Comparison of ENCODE assay signal across 9 cellular contexts in the genomic region with DNA sequence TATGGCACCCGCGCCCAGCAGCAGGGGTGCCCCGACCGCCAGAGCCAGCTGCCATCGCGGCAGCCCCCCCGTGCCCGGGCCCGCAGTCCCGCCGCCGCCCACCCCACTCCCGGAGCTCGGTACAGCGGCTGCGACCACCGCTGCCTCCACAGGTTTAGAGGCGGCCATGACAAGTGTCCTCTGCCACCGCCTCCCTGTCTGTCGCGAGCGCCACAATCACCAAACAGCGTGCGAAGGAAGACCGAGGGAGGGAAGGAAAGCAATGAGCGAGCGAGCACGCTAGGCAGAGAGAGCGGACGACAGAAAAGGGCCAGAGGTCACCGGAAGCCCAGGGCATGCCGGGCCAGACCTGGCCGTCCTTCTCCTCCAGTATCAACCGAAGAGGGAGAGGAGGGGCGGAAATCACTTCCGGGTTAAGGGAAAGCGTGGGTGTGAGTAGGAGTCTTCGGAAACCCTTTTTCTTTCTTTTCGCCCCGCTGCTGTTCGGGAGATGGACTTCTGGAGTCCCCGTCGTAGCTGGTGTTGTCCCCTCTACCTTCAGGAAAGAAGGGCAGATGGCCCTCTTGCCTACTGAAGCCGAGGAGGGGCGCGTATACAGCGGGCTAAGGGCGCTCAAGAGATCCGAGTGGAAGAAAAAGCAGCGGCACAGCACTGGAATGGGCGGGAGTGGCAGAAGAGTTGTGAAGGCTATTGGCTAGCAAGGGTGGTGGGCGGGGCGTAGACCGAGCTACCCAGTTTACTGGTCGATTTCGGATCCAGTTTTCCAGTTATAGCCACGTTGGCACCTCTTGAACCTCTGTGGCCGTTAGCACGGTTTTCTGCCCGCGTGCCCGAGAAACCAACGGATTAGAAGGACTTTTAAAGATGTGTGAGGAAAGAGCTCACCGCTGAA. TPM values are rescaled to one million over a fixed set of nuclear protein-coding genes. Genes with fewer than 3 reads are reported as not detected.
DNase-seq lines count a peak whose midpoint lies in the region; ATAC-seq, FAIRE-seq and TF ChIP-seq lines count a peak whose summit lies in the region.
"Had no signal": no experiment of that assay in that cellular context is flagged by ENCODE, and none has a peak within 500 bp of the region (broad histone marks: within the 10 kb centered on the region; RNA-seq: fewer than 3 reads in every experiment).

A gene with protein sequence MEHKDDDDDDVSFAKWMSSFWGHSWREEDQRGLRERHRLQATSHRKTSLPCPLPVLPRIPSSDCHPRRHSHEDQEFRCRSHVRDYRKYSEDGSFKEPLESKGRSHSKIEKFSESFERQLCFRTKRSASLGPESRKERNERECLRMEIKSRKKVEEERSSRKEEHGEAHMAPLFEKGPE (plus strand): TSS at position 758 of the 892 bp plus-strand sequence. CDS start 28,191 bp downstream, outside the sequence.
TOMM70 (minus strand) TSS at position 308 of the 892 bp plus-strand sequence; CDS start at position 168, 140 bp downstream.

- peak within 1 kb of the TSS; percentile 90 for H2AFZ ChIP-seq in keratinocyte (ENCODE audit: control insufficient read depth, low read length)

- peak; percentile 94 for DNase-seq in AG20443 (ENCODE audit: low spot score)
- DNase-seq in NCI-H446 treated with DMSO at 0.1 percent for 48 hours (lab: John Stamatoyannopoulos, UW) = peak; percentile 94
- peak; percentile 92 for DNase-seq in activated CD4-positive, CD25-positive, alpha-beta regulatory T cell treated with anti-CD3 and anti-CD28 coated beads, Interleukin-2, amount 50 U/mL, for 72 hours
- DNase-seq in cerebellar nuclear complex (lab: John Stamatoyannopoulos, UW) = peak; percentile 88
- peak; percentile 67 for DNase-seq in keratinocyte (ENCODE audit: low read depth, low spot score)
- DNase-seq in stimulated activated CD4-positive, alpha-beta T cell treated with anti-CD3 and anti-CD28 coated beads, Interleukin-12 subunit alpha, Interleukin-12 subunit beta, amount 100 ng/mL, for 48 hours (ENCODE audit: low read depth in 2 of 3, low spot score in 1 of 3) = peak; percentile 92 to 96 (median 95)

- peaks cover 4% of the 10 kb centered on the region for H4K20me1 ChIP-seq in keratinocyte (ENCODE audit: control insufficient read depth, extremely low read depth, insufficient read depth, low read length)

- H3K27ac ChIP-seq in keratinocyte (ENCODE audit: control insufficient read depth, insufficient read depth, low read length) = peak within 1 kb of the TSS; percentile 92

- H3K9me3 ChIP-seq in keratinocyte (ENCODE audit: control insufficient read depth, low read depth, low read length) = no peaks in the 10 kb centered on the region

- H3K9me1 ChIP-seq in keratinocyte (ENCODE audit: control insufficient read depth, extremely low read depth, insufficient read depth, low read length) = no peaks in the 10 kb centered on the region

- H3K4me2 ChIP-seq in keratinocyte (ENCODE audit: control insufficient read depth, extremely low read depth, insufficient read depth, low read depth, low read length) = peak within 1 kb of the TSS; percentile 75

- dilution Hi-C loops in keratinocyte (cut with MboI; ENCODE audit: extremely low pct_ligation_motif_present, low sequenced_read_pairs) = no loop called here

- peak within 1 kb of the TSS; percentile 73 to 83 (median 81) for H3K4me3 ChIP-seq in keratinocyte (ENCODE audit: control insufficient read depth in 2 of 3, extremely low read depth in 1 of 3, insufficient read depth in 2 of 3, low read depth in 1 of 3, low read length in 3 of 3)

- no peak for TF ChIP-seq CTCF in keratinocyte (optimal IDR thresholded peaks at IDR 0.05 in 1 of 3, IDR thresholded peaks at IDR 0.05 in 1 of 3, conservative IDR thresholded peaks at IDR 0.05 in 1 of 3; ENCODE audit: extremely low read depth in 1 of 3, insufficient read depth in 2 of 3, low read length in 3 of 3)

- peak; percentile 87 for ATAC-seq in HG03378 (IDR thresholded peaks at IDR 0.05; ENCODE audit: unreplicated experiment)

- peaks cover 18% of the 10 kb centered on the region for H3K4me1 ChIP-seq in keratinocyte (ENCODE audit: control insufficient read depth, extremely low read depth, insufficient read depth, low read length)

- TF ChIP-seq POLR2A in GM19099 (IDR thresholded peaks at IDR 0.05; ENCODE audit: extremely low read depth, insufficient read length, low read depth) = peak; percentile 81

- H3K27me3 ChIP-seq in keratinocyte (ENCODE audit: control insufficient read depth, extremely low read depth, insufficient read depth, low read length) = no peaks in the 10 kb centered on the region

- peak within 1 kb of the TSS; percentile 89 for H3K9ac ChIP-seq in keratinocyte (ENCODE audit: control insufficient read depth, extremely low read depth, insufficient read depth, low read length)

- peaks cover 48% of the 10 kb centered on the region for H3K79me2 ChIP-seq in keratinocyte (ENCODE audit: control insufficient read depth, insufficient read depth, low read length)

- H3K36me3 ChIP-seq in keratinocyte (ENCODE audit: control insufficient read depth in 2 of 2, extremely low read depth in 1 of 2, insufficient read depth in 2 of 2, low read length in 2 of 2) = peaks cover 0 to 2% of the 10 kb centered on the region in 2 experiments

- peak; percentile 73 for FAIRE-seq in keratinocyte (lab: Jason Lieb, UNC)
- FAIRE-seq: colon had no signal

RNA-seq across cellular contexts. Expression of the first gene that starts in this region (rescaled TPM):
- 0.19 to 0.95 TPM (median 0.64 TPM) in 3 replicates for polyA plus RNA-seq in keratinocyte
- polyA plus RNA-seq in keratinocyte (2011; ENCODE audit: low read depth) = 0.20 TPM
- 0.45 and 0.62 TPM in 2 replicates for polyA plus RNA-seq in keratinocyte (2011; cell fraction: cytosol; rRNA removed)
- 0.36 and 0.56 TPM in 2 replicates for polyA plus RNA-seq in keratinocyte (2011; cell fraction: nucleus; rRNA removed)
- 0.51 and 1.0 TPM in 2 replicates for polyA plus RNA-seq in keratinocyte (2012; ENCODE audit: low replicate concordance)
- 0.23 to 0.90 TPM (median 0.53 TPM) in 3 replicates for polyA minus RNA-seq in keratinocyte
- polyA minus RNA-seq in keratinocyte (2011; cell fraction: cytosol; rRNA and poly(A)+ RNA removed) = not detected
- 0.31 TPM in 1 of 2 replicates, not detected in the other for polyA minus RNA-seq in keratinocyte (2011; cell fraction: nucleus; rRNA and poly(A)+ RNA removed)

RNA-seq across cellular contexts. Expression of gene TOMM70, which starts in this region (rescaled TPM):
- 26.2 to 40.8 TPM (median 26.2 TPM) in 3 replicates for polyA plus RNA-seq in keratinocyte
- 22.5 TPM for polyA plus RNA-seq in keratinocyte (2011; ENCODE audit: low read depth)
- 20.0 and 40.9 TPM in 2 replicates for polyA plus RNA-seq in keratinocyte (2011; cell fraction: cytosol; rRNA removed)
- 23.8 and 33.7 TPM in 2 replicates for polyA plus RNA-seq in keratinocyte (2011; cell fraction: nucleus; rRNA removed)
- polyA plus RNA-seq in keratinocyte (2012; ENCODE audit: low replicate concordance) = 24.4 and 30.9 TPM in 2 replicates
- polyA minus RNA-seq in keratinocyte = 6.8 to 37.2 TPM (median 19.4 TPM) in 3 replicates
- polyA minus RNA-seq in keratinocyte (2011; cell fraction: cytosol; rRNA and poly(A)+ RNA removed) = 32.2 TPM
- polyA minus RNA-seq in keratinocyte (2011; cell fraction: nucleus; rRNA and poly(A)+ RNA removed) = 19.0 and 33.6 TPM in 2 replicates

Comparison
In these comparisons a context has a peak if more than half of its experiments do, and no peak if none do; other contexts are left out.
1. Peak in every context shown above with its lines: DNase-seq, ATAC-seq, H3K4me3 ChIP-seq and H3K27ac ChIP-seq.